ENCODE assay signal across 1 cellular context in the genomic region with DNA sequence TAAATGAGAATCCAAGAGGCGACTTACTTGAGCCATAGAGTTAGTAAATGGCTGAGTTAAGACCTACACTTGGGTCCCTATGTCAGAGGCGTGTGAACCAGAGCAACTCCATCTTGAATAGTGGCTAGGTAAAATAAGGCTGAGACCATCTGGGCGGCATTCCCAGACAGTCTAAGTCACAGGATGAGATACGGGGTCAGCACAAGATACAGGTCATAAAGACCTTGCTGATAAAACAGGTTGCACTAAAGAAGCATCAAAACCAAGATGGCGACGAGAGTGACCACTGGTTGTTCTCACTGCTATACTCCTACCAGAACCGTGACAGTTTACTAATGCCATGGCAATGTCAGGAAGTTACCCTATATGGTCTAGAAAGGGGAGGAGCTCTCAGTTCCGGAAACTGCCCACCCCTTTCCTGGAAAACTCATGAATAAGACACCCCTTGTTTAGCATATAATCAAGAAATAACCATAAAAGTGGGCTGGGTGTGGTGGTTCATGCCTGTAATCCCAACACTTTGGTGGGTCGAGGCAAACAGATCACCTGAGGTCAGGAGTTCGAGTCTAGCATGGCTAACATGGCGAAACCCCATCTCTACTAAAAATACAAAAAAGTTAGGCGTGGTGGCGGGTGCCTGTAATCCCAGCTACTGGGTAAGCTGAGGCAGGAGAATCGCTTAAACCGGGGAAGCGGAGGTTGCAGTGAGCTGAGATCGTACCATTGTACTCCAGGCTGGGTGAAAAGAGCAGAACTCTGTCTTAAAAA.
TF ChIP-seq lines count a peak whose summit lies in the region.

No MANE protein-coding gene starts in this region.

TF ChIP-seq in K562, 482 proteins besides CTCF, POLR2A, EP300 and RAD21 (continued from another document and continues in another):
- TF ChIP-seq, protein P1, sequence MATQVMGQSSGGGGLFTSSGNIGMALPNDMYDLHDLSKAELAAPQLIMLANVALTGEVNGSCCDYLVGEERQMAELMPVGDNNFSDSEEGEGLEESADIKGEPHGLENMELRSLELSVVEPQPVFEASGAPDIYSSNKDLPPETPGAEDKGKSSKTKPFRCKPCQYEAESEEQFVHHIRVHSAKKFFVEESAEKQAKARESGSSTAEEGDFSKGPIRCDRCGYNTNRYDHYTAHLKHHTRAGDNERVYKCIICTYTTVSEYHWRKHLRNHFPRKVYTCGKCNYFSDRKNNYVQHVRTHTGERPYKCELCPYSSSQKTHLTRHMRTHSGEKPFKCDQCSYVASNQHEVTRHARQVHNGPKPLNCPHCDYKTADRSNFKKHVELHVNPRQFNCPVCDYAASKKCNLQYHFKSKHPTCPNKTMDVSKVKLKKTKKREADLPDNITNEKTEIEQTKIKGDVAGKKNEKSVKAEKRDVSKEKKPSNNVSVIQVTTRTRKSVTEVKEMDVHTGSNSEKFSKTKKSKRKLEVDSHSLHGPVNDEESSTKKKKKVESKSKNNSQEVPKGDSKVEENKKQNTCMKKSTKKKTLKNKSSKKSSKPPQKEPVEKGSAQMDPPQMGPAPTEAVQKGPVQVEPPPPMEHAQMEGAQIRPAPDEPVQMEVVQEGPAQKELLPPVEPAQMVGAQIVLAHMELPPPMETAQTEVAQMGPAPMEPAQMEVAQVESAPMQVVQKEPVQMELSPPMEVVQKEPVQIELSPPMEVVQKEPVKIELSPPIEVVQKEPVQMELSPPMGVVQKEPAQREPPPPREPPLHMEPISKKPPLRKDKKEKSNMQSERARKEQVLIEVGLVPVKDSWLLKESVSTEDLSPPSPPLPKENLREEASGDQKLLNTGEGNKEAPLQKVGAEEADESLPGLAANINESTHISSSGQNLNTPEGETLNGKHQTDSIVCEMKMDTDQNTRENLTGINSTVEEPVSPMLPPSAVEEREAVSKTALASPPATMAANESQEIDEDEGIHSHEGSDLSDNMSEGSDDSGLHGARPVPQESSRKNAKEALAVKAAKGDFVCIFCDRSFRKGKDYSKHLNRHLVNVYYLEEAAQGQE (CRISPR knock-in tag; IDR thresholded peaks at IDR 0.05; ENCODE audit: low read depth) = peak; percentile 92
- TF ChIP-seq, protein P2, sequence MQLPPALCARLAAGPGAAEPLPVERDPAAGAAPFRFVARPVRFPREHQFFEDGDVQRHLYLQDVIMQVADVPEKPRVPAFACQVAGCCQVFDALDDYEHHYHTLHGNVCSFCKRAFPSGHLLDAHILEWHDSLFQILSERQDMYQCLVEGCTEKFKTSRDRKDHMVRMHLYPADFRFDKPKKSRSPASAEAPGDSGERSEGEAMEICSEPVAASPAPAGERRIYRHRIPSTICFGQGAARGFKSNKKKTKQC (CRISPR knock-in tag; IDR thresholded peaks at IDR 0.05) = no peak
- TF ChIP-seq ZC3H11A (IDR thresholded peaks at IDR 0.05; ENCODE audit: low read depth, low read length) (no peak), RNF2 (IDR thresholded peaks at IDR 0.05) (no peak), CREM (IDR thresholded peaks at IDR 0.05; ENCODE audit: low read depth) (no peak), CCNT2 (IDR thresholded peaks at IDR 0.05; ENCODE audit: borderline replicate concordance, extremely low read depth, insufficient read length, low read depth, low read length) (no peak), ZNF23 (CRISPR knock-in tag; IDR thresholded peaks at IDR 0.05) (peak; percentile 87), ZNF274 (IDR thresholded peaks at IDR 0.05; ENCODE audit: borderline replicate concordance, low read depth, low read length) (no peak), DNMT1 (IDR thresholded peaks at IDR 0.05) (no peak), ELF2 (CRISPR knock-in tag; IDR thresholded peaks at IDR 0.05) (peak; percentile 90), NUFIP1 (IDR thresholded peaks at IDR 0.05; ENCODE audit: partially characterized antibody) (peak; percentile 97), PHTF2 (CRISPR knock-in tag; IDR thresholded peaks at IDR 0.05) (peak; percentile 97), JUND (IDR thresholded peaks at IDR 0.05; ENCODE audit: borderline replicate concordance, low read depth, low read length) (no peak; the same call in 1 of the 2 replicates), JUND (tag; IDR thresholded peaks at IDR 0.05; ENCODE audit: borderline replicate concordance, low read depth, low read length) (peak; percentile 96; the same call in 2 of the 3 replicates), NFATC3 (IDR thresholded peaks at IDR 0.05) (no peak), ZFP1 (CRISPR knock-in tag; IDR thresholded peaks at IDR 0.05) (peak; percentile 97), PML (IDR thresholded peaks at IDR 0.05; ENCODE audit: low read length) (no peak), CAMTA2 (CRISPR knock-in tag; conservative IDR thresholded peaks at IDR 0.05) (no peak), ZNF121 (CRISPR knock-in tag; conservative IDR thresholded peaks at IDR 0.05) (no peak), HSF4 (CRISPR knock-in tag; IDR thresholded peaks at IDR 0.05; ENCODE audit: borderline replicate concordance) (peak; percentile 98), KLF16 (IDR thresholded peaks at IDR 0.05) (no peak), NELFE (IDR thresholded peaks at IDR 0.05; ENCODE audit: insufficient read depth, insufficient read length) (no peak), RUNX1 (IDR thresholded peaks at IDR 0.05; ENCODE audit: low read depth) (no peak), STAG1 (CRISPR knock-in tag; IDR thresholded peaks at IDR 0.05; ENCODE audit: borderline replicate concordance) (no peak), DDX20 (tag; IDR thresholded peaks at IDR 0.05; ENCODE audit: low read depth) (peak; percentile 99), ZNF12 (CRISPR knock-in tag; IDR thresholded peaks at IDR 0.05) (no peak)
- TF ChIP-seq, protein P3, sequence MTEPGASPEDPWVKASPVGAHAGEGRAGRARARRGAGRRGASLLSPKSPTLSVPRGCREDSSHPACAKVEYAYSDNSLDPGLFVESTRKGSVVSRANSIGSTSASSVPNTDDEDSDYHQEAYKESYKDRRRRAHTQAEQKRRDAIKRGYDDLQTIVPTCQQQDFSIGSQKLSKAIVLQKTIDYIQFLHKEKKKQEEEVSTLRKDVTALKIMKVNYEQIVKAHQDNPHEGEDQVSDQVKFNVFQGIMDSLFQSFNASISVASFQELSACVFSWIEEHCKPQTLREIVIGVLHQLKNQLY (CRISPR knock-in tag; conservative IDR thresholded peaks at IDR 0.05) = 0 out of 4 replicates have a peak, but pooled peaks of 1 of the 2 experiments have one; percentile 64
- TF ChIP-seq, protein P4, sequence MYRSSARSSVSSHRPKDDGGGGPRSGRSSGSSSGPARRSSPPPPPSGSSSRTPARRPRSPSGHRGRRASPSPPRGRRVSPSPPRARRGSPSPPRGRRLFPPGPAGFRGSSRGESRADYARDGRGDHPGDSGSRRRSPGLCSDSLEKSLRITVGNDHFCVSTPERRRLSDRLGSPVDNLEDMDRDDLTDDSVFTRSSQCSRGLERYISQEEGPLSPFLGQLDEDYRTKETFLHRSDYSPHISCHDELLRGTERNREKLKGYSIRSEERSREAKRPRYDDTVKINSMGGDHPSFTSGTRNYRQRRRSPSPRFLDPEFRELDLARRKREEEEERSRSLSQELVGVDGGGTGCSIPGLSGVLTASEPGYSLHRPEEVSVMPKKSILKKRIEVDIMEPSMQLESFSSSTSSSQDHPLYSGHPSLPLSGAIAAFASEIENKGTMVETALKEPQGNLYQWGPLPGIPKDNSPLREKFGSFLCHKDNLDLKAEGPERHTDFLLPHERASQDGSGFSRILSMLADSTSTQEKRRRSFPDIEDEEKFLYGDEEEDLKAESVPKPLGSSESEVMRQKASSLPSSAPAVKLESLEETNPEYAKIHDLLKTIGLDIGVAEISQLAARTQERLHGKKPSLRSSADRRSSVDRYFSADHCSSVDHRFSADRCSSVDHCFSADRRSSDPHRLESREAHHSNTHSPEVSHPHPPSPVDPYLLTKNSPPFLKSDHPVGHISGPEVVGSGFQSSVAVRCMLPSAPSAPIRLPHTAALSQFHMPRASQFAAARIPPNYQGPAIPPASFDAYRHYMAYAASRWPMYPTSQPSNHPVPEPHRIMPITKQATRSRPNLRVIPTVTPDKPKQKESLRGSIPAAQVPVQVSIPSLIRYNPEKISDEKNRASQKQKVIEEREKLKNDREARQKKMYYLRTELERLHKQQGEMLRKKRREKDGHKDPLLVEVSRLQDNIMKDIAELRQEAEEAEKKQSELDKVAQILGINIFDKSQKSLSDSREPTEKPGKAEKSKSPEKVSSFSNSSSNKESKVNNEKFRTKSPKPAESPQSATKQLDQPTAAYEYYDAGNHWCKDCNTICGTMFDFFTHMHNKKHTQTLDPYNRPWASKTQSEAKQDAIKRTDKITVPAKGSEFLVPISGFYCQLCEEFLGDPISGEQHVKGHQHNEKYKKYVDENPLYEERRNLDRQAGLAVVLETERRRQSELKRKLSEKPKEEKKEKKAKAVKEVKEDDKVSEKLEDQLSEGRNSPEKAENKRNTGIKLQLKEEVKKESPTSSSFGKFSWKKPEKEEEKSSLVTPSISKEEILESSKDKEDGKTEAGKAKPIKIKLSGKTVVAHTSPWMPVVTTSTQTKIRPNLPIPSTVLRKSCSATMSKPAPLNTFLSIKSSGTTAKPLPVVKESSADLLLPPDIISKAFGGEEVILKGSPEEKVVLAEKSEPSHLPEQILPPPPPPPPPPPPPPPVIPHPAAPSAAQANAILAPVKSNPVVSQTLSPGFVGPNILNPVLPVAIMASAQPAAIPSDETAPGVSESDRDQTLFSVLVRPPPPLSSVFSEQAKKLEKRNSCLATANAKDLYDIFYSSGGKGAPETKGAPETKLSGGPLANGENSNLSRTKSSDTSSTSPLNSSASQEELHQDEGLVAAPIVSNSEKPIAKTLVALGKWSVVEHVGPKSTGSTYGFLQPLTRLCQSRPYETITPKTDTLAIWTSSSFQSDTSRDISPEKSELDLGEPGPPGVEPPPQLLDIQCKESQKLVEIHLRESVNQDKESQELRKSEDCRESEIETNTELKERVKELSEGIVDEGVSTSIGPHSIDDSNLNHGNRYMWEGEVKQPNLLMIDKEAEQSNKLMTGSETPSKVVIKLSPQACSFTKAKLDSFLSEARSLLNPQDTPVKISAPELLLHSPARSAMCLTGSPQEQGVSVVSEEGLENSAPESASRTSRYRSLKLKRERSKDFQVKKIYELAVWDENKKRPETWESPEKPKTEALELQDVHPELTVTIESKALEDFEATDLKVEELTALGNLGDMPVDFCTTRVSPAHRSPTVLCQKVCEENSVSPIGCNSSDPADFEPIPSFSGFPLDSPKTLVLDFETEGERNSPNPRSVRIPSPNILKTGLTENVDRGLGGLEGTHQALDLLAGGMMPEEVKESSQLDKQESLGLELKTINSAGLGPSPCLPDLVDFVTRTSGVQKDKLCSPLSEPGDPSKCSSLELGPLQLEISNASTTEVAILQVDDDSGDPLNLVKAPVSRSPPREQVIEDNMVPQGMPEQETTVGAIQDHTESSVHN (IDR thresholded peaks at IDR 0.05; ENCODE audit: borderline replicate concordance in 1 of 2, low read depth in 1 of 2) = no peak
- TF ChIP-seq, protein P5, sequence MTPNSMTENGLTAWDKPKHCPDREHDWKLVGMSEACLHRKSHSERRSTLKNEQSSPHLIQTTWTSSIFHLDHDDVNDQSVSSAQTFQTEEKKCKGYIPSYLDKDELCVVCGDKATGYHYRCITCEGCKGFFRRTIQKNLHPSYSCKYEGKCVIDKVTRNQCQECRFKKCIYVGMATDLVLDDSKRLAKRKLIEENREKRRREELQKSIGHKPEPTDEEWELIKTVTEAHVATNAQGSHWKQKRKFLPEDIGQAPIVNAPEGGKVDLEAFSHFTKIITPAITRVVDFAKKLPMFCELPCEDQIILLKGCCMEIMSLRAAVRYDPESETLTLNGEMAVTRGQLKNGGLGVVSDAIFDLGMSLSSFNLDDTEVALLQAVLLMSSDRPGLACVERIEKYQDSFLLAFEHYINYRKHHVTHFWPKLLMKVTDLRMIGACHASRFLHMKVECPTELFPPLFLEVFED (CRISPR knock-in tag; conservative IDR thresholded peaks at IDR 0.05) = peak; percentile 99
- TF ChIP-seq, protein P6, sequence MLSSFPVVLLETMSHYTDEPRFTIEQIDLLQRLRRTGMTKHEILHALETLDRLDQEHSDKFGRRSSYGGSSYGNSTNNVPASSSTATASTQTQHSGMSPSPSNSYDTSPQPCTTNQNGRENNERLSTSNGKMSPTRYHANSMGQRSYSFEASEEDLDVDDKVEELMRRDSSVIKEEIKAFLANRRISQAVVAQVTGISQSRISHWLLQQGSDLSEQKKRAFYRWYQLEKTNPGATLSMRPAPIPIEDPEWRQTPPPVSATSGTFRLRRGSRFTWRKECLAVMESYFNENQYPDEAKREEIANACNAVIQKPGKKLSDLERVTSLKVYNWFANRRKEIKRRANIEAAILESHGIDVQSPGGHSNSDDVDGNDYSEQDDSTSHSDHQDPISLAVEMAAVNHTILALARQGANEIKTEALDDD (IDR thresholded peaks at IDR 0.05) = peak; percentile 56
- TF ChIP-seq, protein P7, sequence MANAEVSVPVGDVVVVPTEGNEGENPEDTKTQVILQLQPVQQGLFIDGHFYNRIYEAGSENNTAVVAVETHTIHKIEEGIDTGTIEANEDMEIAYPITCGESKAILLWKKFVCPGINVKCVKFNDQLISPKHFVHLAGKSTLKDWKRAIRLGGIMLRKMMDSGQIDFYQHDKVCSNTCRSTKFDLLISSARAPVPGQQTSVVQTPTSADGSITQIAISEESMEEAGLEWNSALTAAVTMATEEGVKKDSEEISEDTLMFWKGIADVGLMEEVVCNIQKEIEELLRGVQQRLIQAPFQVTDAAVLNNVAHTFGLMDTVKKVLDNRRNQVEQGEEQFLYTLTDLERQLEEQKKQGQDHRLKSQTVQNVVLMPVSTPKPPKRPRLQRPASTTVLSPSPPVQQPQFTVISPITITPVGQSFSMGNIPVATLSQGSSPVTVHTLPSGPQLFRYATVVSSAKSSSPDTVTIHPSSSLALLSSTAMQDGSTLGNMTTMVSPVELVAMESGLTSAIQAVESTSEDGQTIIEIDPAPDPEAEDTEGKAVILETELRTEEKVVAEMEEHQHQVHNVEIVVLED (CRISPR knock-in tag; IDR thresholded peaks at IDR 0.05) = peak; percentile 88
- TF ChIP-seq, protein P8, sequence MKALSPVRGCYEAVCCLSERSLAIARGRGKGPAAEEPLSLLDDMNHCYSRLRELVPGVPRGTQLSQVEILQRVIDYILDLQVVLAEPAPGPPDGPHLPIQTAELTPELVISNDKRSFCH (CRISPR knock-in tag; IDR thresholded peaks at IDR 0.05) = peak; percentile 98
- TF ChIP-seq, protein P8 (tag; IDR thresholded peaks at IDR 0.05) = peak; percentile 100
- TF ChIP-seq, protein P9, sequence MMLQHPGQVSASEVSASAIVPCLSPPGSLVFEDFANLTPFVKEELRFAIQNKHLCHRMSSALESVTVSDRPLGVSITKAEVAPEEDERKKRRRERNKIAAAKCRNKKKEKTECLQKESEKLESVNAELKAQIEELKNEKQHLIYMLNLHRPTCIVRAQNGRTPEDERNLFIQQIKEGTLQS (IDR thresholded peaks at IDR 0.05) = no peak
- TF ChIP-seq, protein P9 (CRISPR knock-in tag; conservative IDR thresholded peaks at IDR 0.05) = no peak
- TF ChIP-seq, protein P10, sequence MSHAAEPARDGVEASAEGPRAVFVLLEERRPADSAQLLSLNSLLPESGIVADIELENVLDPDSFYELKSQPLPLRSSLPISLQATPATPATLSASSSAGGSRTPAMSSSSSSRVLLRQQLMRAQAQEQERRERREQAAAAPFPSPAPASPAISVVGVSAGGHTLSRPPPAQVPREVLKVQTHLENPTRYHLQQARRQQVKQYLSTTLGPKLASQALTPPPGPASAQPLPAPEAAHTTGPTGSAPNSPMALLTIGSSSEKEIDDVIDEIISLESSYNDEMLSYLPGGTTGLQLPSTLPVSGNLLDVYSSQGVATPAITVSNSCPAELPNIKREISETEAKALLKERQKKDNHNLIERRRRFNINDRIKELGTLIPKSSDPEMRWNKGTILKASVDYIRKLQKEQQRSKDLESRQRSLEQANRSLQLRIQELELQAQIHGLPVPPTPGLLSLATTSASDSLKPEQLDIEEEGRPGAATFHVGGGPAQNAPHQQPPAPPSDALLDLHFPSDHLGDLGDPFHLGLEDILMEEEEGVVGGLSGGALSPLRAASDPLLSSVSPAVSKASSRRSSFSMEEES (CRISPR knock-in tag; IDR thresholded peaks at IDR 0.05) = peak; percentile 76
